In genomic region chr1:232182206-232182605, GRCh38 we compare ENCODE assay signal across 23 cellular contexts.
"Had no signal": no experiment of that assay in that cellular context is flagged by ENCODE, and none has a peak within 500 bp of the region (broad histone marks: within the 10 kb centered on the region; RNA-seq: fewer than 3 reads in every experiment).

No MANE protein-coding gene starts in this region.

- DNase-seq: colonic mucosa; cortex of kidney; dermis blood vessel endothelial cell; dorsolateral prefrontal cortex; effector CD4-positive, alpha-beta T cell; effector CD8-positive, alpha-beta T cell; effector memory CD4-positive, alpha-beta T cell; effector memory CD8-positive, alpha-beta T cell; erythroblast; esophagus squamous epithelium; foreskin fibroblast; foreskin keratinocyte; foreskin melanocyte; glutamatergic neuron; head of caudate nucleus; heart left ventricle; heart right ventricle had no signal

- H3K4me3 ChIP-seq: colonic mucosa, dorsolateral prefrontal cortex, esophagus muscularis mucosa, esophagus squamous epithelium, gastroesophageal sphincter, heart left ventricle, heart right ventricle had no signal

- H3K9me3 ChIP-seq: colonic mucosa, esophagus muscularis mucosa, esophagus squamous epithelium, gastroesophageal sphincter, heart left ventricle, heart right ventricle had no signal

- H3K36me3 ChIP-seq: colonic mucosa, esophagus muscularis mucosa, esophagus squamous epithelium, gastroesophageal sphincter, heart left ventricle, heart right ventricle had no signal

- H3K27ac Mint-ChIP-seq: dendritic cell treated with granulocyte-macrophage colony-stimulating factor and Interleukin-4, amounts not matched to agents 40 ng/mL and 50 ng/mL, for 4 days; effector memory CD8-positive, alpha-beta T cell; endodermal cell had no signal

- H3K4me3 Mint-ChIP-seq: dendritic cell treated with granulocyte-macrophage colony-stimulating factor and Interleukin-4, amounts not matched to agents 40 ng/mL and 50 ng/mL, for 4 days; effector memory CD8-positive, alpha-beta T cell; endodermal cell had no signal

- H3K27ac ChIP-seq: colonic mucosa, dorsolateral prefrontal cortex, epithelial cell of prostate, esophagus muscularis mucosa, esophagus squamous epithelium, foreskin keratinocyte, gastroesophageal sphincter, heart left ventricle, heart right ventricle had no signal

- H3K4me1 ChIP-seq: colonic mucosa, foreskin keratinocyte had no signal

- ATAC-seq: effector memory CD8-positive, alpha-beta T cell; esophagus mucosa; foreskin keratinocyte; gastroesophageal sphincter; heart left ventricle; heart right ventricle had no signal

- H3K27me3 ChIP-seq: colonic mucosa, esophagus muscularis mucosa, esophagus squamous epithelium, foreskin keratinocyte, gastroesophageal sphincter, heart left ventricle, heart right ventricle had no signal

- H3K9me3 Mint-ChIP-seq: effector memory CD8-positive, alpha-beta T cell; endodermal cell had no signal
